11 cellular contexts compared by ENCODE assay signal in the genomic region with DNA sequence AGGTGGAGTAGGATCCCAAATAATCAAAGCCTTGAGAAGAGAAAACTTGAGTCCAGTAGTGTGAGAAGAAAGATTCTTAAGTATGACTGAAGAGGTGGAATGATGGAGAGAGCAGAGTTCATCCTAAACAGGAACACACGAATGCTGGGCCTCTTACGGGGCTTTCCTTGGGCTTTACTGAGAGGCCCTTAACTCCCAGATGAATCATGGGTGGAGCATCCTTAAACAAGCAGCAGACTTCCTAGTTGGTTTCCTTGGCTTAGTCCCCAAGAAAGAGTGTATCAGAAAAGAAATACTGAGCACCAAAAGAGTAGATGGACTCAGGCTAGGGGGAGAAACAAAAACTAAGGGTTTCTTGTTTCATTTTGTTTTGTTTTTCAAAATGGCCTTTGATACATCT.
DNase-seq lines count a peak whose midpoint lies in the region; ATAC-seq and TF ChIP-seq lines count a peak whose summit lies in the region.
"Had no signal": no experiment of that assay in that cellular context is flagged by ENCODE, and none has a peak within 500 bp of the region (broad histone marks: within the 10 kb centered on the region; RNA-seq: fewer than 3 reads in every experiment).

No MANE protein-coding gene starts in this region.

- H3K4me3 ChIP-seq in fibroblast of pulmonary artery (replicated peaks; ENCODE audit: low read depth, low read length): no peak overlapping the region
- H3K4me3 ChIP-seq in prostate gland: no peak overlapping the region
- H3K4me3 ChIP-seq: BLaER1 treated with 17β-estradiol and CSF1 and Interleukin-3, amounts not matched to agents 10 nM and 100 nM had no signal

- ATAC-seq in GM19035 (IDR thresholded peaks at IDR 0.05; ENCODE audit: unreplicated experiment) (no peak), GM21717 (IDR thresholded peaks at IDR 0.05; ENCODE audit: unreplicated experiment) (no peak)
- ATAC-seq: activated CD8-positive, alpha-beta T cell treated with anti-CD3 and anti-CD28 coated beads for 36 hours had no signal

- TF ChIP-seq CTCF in fibroblast of pulmonary artery (IDR thresholded peaks at IDR 0.05; ENCODE audit: low read length, missing control alignments): no peak
- no peak for TF ChIP-seq CTCF in prostate gland (IDR thresholded peaks at IDR 0.05)

- H3K36me3 ChIP-seq in prostate gland: no peaks in the 10 kb centered on the region

- no peaks in the 10 kb centered on the region for H3K9me3 ChIP-seq in prostate gland
- H3K9me3 ChIP-seq: BLaER1 treated with 17β-estradiol and CSF1 and Interleukin-3, amounts not matched to agents 10 nM and 100 nM had no signal

- H3K27ac ChIP-seq in prostate gland: peak overlapping the region; percentile 52 to 65
- H3K27ac ChIP-seq: BLaER1 treated with 17β-estradiol and CSF1 and Interleukin-3, amounts not matched to agents 10 nM and 100 nM had no signal

- DNase-seq in AG08396 (ENCODE audit: low spot score) (peak; percentile 52), amniotic epithelial cell (ENCODE audit: low read depth) (peak; percentile 86), fibroblast of pulmonary artery (ENCODE audit: low read depth) (peak; percentile 92), prostate gland (ENCODE audit: low spot score) (no peak), NCI-H146 treated with DMSO at 0.1 percent for 48 hours (lab: John Stamatoyannopoulos, UW; ENCODE audit: unreplicated experiment) (no peak)
- DNase-seq in activated effector memory CD4-positive, alpha-beta T cell treated with anti-CD3 and anti-CD28 coated beads, Interleukin-2, amount 50 U/mL, for 16 hours: no peak
- DNase-seq: activated CD8-positive, alpha-beta T cell treated with anti-CD3 and anti-CD28 coated beads for 36 hours; NCI-H510A treated with DMSO at 0.1 percent for 48 hours had no signal

- intact Hi-C loops in prostate gland (cut with DNase I): loop anchor here (5.0 kb wide), 2 partner anchors 95 to 145 kb away; partner anchors contain the start of gene DAAM1

- no peaks in the 10 kb centered on the region for H3K4me1 ChIP-seq in prostate gland (replicated peaks)
- H3K4me1 ChIP-seq: BLaER1 treated with 17β-estradiol and CSF1 and Interleukin-3, amounts not matched to agents 10 nM and 100 nM had no signal

- H3K27me3 ChIP-seq in prostate gland (replicated peaks; ENCODE audit: insufficient read depth): no peaks in the 10 kb centered on the region
- H3K27me3 ChIP-seq: BLaER1 treated with 17β-estradiol and CSF1 and Interleukin-3, amounts not matched to agents 10 nM and 100 nM had no signal

- TF ChIP-seq POLR2A in prostate gland (IDR thresholded peaks at IDR 0.05): no peak

- 57% methylated on average over 2 of the region's 2 CpGs for WGBS in prostate gland

Comparison
In these comparisons a context has a peak if more than half of its experiments do, and no peak if none do; other contexts are left out.
1. DNase-seq: peak in AG08396 (single experiment), amniotic epithelial cell (single experiment) and fibroblast of pulmonary artery (single experiment); none in prostate gland (single experiment), activated effector memory CD4-positive, alpha-beta T cell treated with anti-CD3 and anti-CD28 coated beads, Interleukin-2, amount 50 U/mL, for 16 hours (single experiment) and NCI-H146 treated with DMSO at 0.1 percent for 48 hours (single experiment).